Comparison of ENCODE assay signal across 1 cellular context in genomic region chr14:34873591-34874385, GRCh38.
A peak's percentile ranks its signal among the peaks of the same experiment; 100 is the strongest.
TF ChIP-seq lines count a peak whose summit lies in the region.

No MANE protein-coding gene starts in this region.

TF ChIP-seq in HepG2, 621 proteins besides CTCF, POLR2A, EP300 and RAD21 (continued from another document and continues in another):
- no peak for TF ChIP-seq ZNF513 (CRISPR knock-in tag; conservative IDR thresholded peaks at IDR 0.05)
- TF ChIP-seq RFXANK (CRISPR knock-in tag; IDR thresholded peaks at IDR 0.05): peak; percentile 90; the same call in 1 of the 2 replicates
- TF ChIP-seq FOXA3 (CRISPR knock-in tag; IDR thresholded peaks at IDR 0.05): peak; percentile 32; the same call in 1 of the 2 replicates
- no peak for TF ChIP-seq SYNCRIP (IDR thresholded peaks at IDR 0.05; ENCODE audit: insufficient read depth, low read depth, low read length)
- TF ChIP-seq ATF2 (CRISPR knock-in tag; IDR thresholded peaks at IDR 0.05): peak; percentile 75
- peak; percentile 38 for TF ChIP-seq ZSCAN9 (CRISPR knock-in tag; IDR thresholded peaks at IDR 0.05; ENCODE audit: borderline replicate concordance)
- no peak for TF ChIP-seq ZKSCAN1 (IDR thresholded peaks at IDR 0.05; ENCODE audit: low read length)
- peak; percentile 97 for TF ChIP-seq ZNF761 (CRISPR knock-in tag; conservative IDR thresholded peaks at IDR 0.05)
- peak; percentile 94 for TF ChIP-seq ZC3H13 (CRISPR knock-in tag; IDR thresholded peaks at IDR 0.05)
- peak; percentile 96 for TF ChIP-seq MYPOP (CRISPR knock-in tag; IDR thresholded peaks at IDR 0.05)
- peak; percentile 59 for TF ChIP-seq PHF5A (CRISPR knock-in tag; IDR thresholded peaks at IDR 0.05; ENCODE audit: low read depth, unreplicated experiment)
- TF ChIP-seq ZSCAN22 (CRISPR knock-in tag; IDR thresholded peaks at IDR 0.05): peak; percentile 81
- peak; percentile 7 for TF ChIP-seq CCAR2 (optimal IDR thresholded peaks at IDR 0.05; ENCODE audit: low read depth, low read length)
- peak; percentile 95 for TF ChIP-seq RBFOX2 (IDR thresholded peaks at IDR 0.05; ENCODE audit: low read depth, low read length)
- no peak; the same call in 1 of the 2 replicates for TF ChIP-seq BRD4 (CRISPR knock-in tag; IDR thresholded peaks at IDR 0.05)
- peak; percentile 96 for TF ChIP-seq ZNF546 (CRISPR knock-in tag; conservative IDR thresholded peaks at IDR 0.05)
- no peak; the same call in 1 of the 2 replicates for TF ChIP-seq HMG20A (CRISPR knock-in tag; IDR thresholded peaks at IDR 0.05; ENCODE audit: borderline replicate concordance)
- TF ChIP-seq ZNF598 (CRISPR knock-in tag; IDR thresholded peaks at IDR 0.05; ENCODE audit: borderline replicate concordance): no peak; the same call in 1 of the 2 replicates
- peak; percentile 99 for TF ChIP-seq ARID2 (CRISPR knock-in tag; IDR thresholded peaks at IDR 0.05; ENCODE audit: borderline replicate concordance)
- peak; percentile 84; the same call in 1 of the 2 replicates for TF ChIP-seq ZNF329 (CRISPR knock-in tag; IDR thresholded peaks at IDR 0.05; ENCODE audit: low read depth)
- no peak; the same call in none of the 2 replicates for TF ChIP-seq ZNF557 (CRISPR knock-in tag; IDR thresholded peaks at IDR 0.05)
- no peak for TF ChIP-seq ZBTB39 (CRISPR knock-in tag; IDR thresholded peaks at IDR 0.05)
- TF ChIP-seq ZNF724P (CRISPR knock-in tag; IDR thresholded peaks at IDR 0.05; ENCODE audit: borderline replicate concordance): peak; percentile 41; the same call in 1 of the 2 replicates
- peak; percentile 98 for TF ChIP-seq KDM5B (CRISPR knock-in tag; IDR thresholded peaks at IDR 0.05; ENCODE audit: borderline replicate concordance)
- TF ChIP-seq ZNF354B (CRISPR knock-in tag; IDR thresholded peaks at IDR 0.05): peak; percentile 99
- TF ChIP-seq RXRB (CRISPR knock-in tag; IDR thresholded peaks at IDR 0.05; ENCODE audit: borderline replicate concordance): peak; percentile 72
- TF ChIP-seq GATA4 (IDR thresholded peaks at IDR 0.05; ENCODE audit: borderline replicate concordance, low read depth): peak; percentile 55; the same call in 1 of the 2 replicates
- TF ChIP-seq ZC3H4 (CRISPR knock-in tag; IDR thresholded peaks at IDR 0.05; ENCODE audit: borderline replicate concordance): peak; percentile 85; the same call in 1 of the 2 replicates
- no peak for TF ChIP-seq ZMAT5 (CRISPR knock-in tag; IDR thresholded peaks at IDR 0.05; ENCODE audit: borderline replicate concordance, low read depth)
- peak; percentile 93 for TF ChIP-seq ZNF788 (CRISPR knock-in tag; IDR thresholded peaks at IDR 0.05; ENCODE audit: borderline replicate concordance)
- TF ChIP-seq TAF1 (CRISPR knock-in tag; IDR thresholded peaks at IDR 0.05): peak; percentile 85
- TF ChIP-seq ZSCAN25 (CRISPR knock-in tag; IDR thresholded peaks at IDR 0.05): peak; percentile 100
- no peak; the same call in 1 of the 2 replicates for TF ChIP-seq ATF7-NPFF (CRISPR knock-in tag; IDR thresholded peaks at IDR 0.05; ENCODE audit: low read depth)
- TF ChIP-seq MED13 (CRISPR knock-in tag; IDR thresholded peaks at IDR 0.05): peak; percentile 58; the same call in 1 of the 2 replicates
- TF ChIP-seq SMC3 (IDR thresholded peaks at IDR 0.05; ENCODE audit: low read length): no peak
- 0 out of 2 replicates have a peak, but pooled peaks have one; percentile 31 for TF ChIP-seq RCOR2 (CRISPR knock-in tag; IDR thresholded peaks at IDR 0.05)
- TF ChIP-seq KDM5A (IDR thresholded peaks at IDR 0.05; ENCODE audit: borderline replicate concordance, low read length): peak; percentile 57; the same call in 1 of the 2 replicates
- peak; percentile 84 for TF ChIP-seq ZNF609 (CRISPR knock-in tag; IDR thresholded peaks at IDR 0.05; ENCODE audit: borderline replicate concordance)
- TF ChIP-seq ARNT (IDR thresholded peaks at IDR 0.05): no peak
- peak; percentile 99 for TF ChIP-seq ZSCAN30 (CRISPR knock-in tag; IDR thresholded peaks at IDR 0.05)
- TF ChIP-seq GMEB1 (CRISPR knock-in tag; IDR thresholded peaks at IDR 0.05; ENCODE audit: borderline replicate concordance): peak; percentile 79
- TF ChIP-seq MTF1 (CRISPR knock-in tag; IDR thresholded peaks at IDR 0.05): 0 out of 2 replicates have a peak, but pooled peaks have one; percentile 15
- peak; percentile 95; the same call in 1 of the 2 replicates for TF ChIP-seq ZNF260 (CRISPR knock-in tag; IDR thresholded peaks at IDR 0.05; ENCODE audit: borderline replicate concordance, low read depth)
- TF ChIP-seq CERS6 (CRISPR knock-in tag; IDR thresholded peaks at IDR 0.05): no peak
- TF ChIP-seq DZIP1 (CRISPR knock-in tag; IDR thresholded peaks at IDR 0.05): no peak; the same call in none of the 2 replicates
- no peak for TF ChIP-seq SUZ12 (IDR thresholded peaks at IDR 0.05; ENCODE audit: low read depth, low read length)
